In genomic region chr12:131115766-131116165, GRCh38 we compare ENCODE assay signal across 14 cellular contexts.
A peak's percentile ranks its signal among the peaks of the same experiment; 100 is the strongest.
DNase-seq lines count a peak whose midpoint lies in the region; ATAC-seq and TF ChIP-seq lines count a peak whose summit lies in the region.
"Had no signal": no experiment of that assay in that cellular context is flagged by ENCODE, and none has a peak within 500 bp of the region (broad histone marks: within the 10 kb centered on the region; RNA-seq: fewer than 3 reads in every experiment).

No MANE protein-coding gene starts in this region.

- DNase-seq in right cardiac atrium (peak in 2 of 3 donors; percentile 2 to 3), left cardiac atrium (no peak), chondrocyte (ENCODE audit: low spot score) (peak; percentile 37), smooth muscle cell (lab: John Stamatoyannopoulos, UW; ENCODE audit: unreplicated experiment) (no peak), SHP77 (lab: John Stamatoyannopoulos, UW) (no peak), HT-29 (ENCODE audit: low spot score) (no peak)
- DNase-seq: KG1, NCI-H187, NCI-H2227 treated with DMSO at 0.1 percent for 48 hours, NCI-H510A treated with DMSO at 0.1 percent for 48 hours, NCI-H774, OCI-M1, SIG-M5 had no signal

- 87% methylated on average over 7 of the region's 7 CpGs for WGBS in right cardiac atrium
- 90% methylated on average over 7 of the region's 7 CpGs for WGBS in smooth muscle cell (ENCODE audit: low lambda C conversion rate)

- H3K4me3 ChIP-seq in right cardiac atrium (ENCODE audit: low read length) (no peak overlapping the region), smooth muscle cell (no peak overlapping the region)

- H3K36me3 Mint-ChIP-seq in chondrocyte (ENCODE audit: low read depth) = no peaks in the 10 kb centered on the region

- no peak overlapping the region for H3K4me3 Mint-ChIP-seq in chondrocyte (ENCODE audit: unreplicated experiment)

- H3K79me2 ChIP-seq in smooth muscle cell (ENCODE audit: low read depth) = no peaks in the 10 kb centered on the region

- H3K27me3 ChIP-seq in right cardiac atrium (ENCODE audit: control insufficient read depth, insufficient read depth) (no peaks in the 10 kb centered on the region), smooth muscle cell (ENCODE audit: low read depth) (peaks cover 7% of the 10 kb centered on the region)

- H2AFZ ChIP-seq in smooth muscle cell (ENCODE audit: low read depth) = no peak overlapping the region

- peak overlapping the region; percentile 22 for H3K4me2 ChIP-seq in smooth muscle cell

- intact Hi-C loops in right cardiac atrium (cut with DNase I) = no loop called here
- intact Hi-C loops in left cardiac atrium (cut with DNase I) = no loop called here

- H4K20me1 ChIP-seq in smooth muscle cell (ENCODE audit: low read depth) = no peaks in the 10 kb centered on the region

- H3K4me1 ChIP-seq in right cardiac atrium (ENCODE audit: control insufficient read depth, insufficient read depth, low read length) = no peaks in the 10 kb centered on the region
- peaks cover 4% of the 10 kb centered on the region for H3K4me1 ChIP-seq in smooth muscle cell (ENCODE audit: low read depth)

- H3K9me3 ChIP-seq in right cardiac atrium (ENCODE audit: control insufficient read depth, low read length) (no peaks in the 10 kb centered on the region), smooth muscle cell (replicated peaks; ENCODE audit: low read depth) (no peaks in the 10 kb centered on the region)

- peaks cover 12% of the 10 kb centered on the region for H3K4me1 Mint-ChIP-seq in chondrocyte (ENCODE audit: low read depth)

- ATAC-seq in right cardiac atrium (no peak), left cardiac atrium (no peak), GM18870 (IDR thresholded peaks at IDR 0.05; ENCODE audit: unreplicated experiment) (no peak)

- H3K27ac ChIP-seq in right cardiac atrium (ENCODE audit: low read length) (no peak overlapping the region), smooth muscle cell (ENCODE audit: low read depth) (peak overlapping the region; percentile 31)

- H3K27me3 Mint-ChIP-seq in chondrocyte (ENCODE audit: low read depth) = peaks cover 16% of the 10 kb centered on the region

- no peak for TF ChIP-seq CTCF in chondrocyte (IDR thresholded peaks at IDR 0.05)
- TF ChIP-seq CTCF in smooth muscle cell (IDR thresholded peaks at IDR 0.05; ENCODE audit: borderline replicate concordance, insufficient read depth, poor library complexity, severe bottlenecking) = no peak

- no peaks in the 10 kb centered on the region for H3K36me3 ChIP-seq in smooth muscle cell (ENCODE audit: low read depth)

- no peak overlapping the region for H3K27ac Mint-ChIP-seq in chondrocyte (ENCODE audit: unreplicated experiment)

- H3K9ac ChIP-seq in smooth muscle cell (ENCODE audit: low read depth) = no peak overlapping the region

- H3F3A ChIP-seq in smooth muscle cell (ENCODE audit: low read depth) = peaks cover 4% of the 10 kb centered on the region

- no peaks in the 10 kb centered on the region for H3K9me3 Mint-ChIP-seq in chondrocyte (ENCODE audit: low read depth)

Comparison
In these comparisons a context has a peak if more than half of its experiments do, and no peak if none do; other contexts are left out.
1. DNase-seq: peak in right cardiac atrium (2 of 3) and chondrocyte (single experiment); none in left cardiac atrium (single experiment), smooth muscle cell (single experiment), SHP77 (0 of 2) and HT-29 (single experiment).